Comparison of ENCODE assay signal across 15 cellular contexts in the genomic region with DNA sequence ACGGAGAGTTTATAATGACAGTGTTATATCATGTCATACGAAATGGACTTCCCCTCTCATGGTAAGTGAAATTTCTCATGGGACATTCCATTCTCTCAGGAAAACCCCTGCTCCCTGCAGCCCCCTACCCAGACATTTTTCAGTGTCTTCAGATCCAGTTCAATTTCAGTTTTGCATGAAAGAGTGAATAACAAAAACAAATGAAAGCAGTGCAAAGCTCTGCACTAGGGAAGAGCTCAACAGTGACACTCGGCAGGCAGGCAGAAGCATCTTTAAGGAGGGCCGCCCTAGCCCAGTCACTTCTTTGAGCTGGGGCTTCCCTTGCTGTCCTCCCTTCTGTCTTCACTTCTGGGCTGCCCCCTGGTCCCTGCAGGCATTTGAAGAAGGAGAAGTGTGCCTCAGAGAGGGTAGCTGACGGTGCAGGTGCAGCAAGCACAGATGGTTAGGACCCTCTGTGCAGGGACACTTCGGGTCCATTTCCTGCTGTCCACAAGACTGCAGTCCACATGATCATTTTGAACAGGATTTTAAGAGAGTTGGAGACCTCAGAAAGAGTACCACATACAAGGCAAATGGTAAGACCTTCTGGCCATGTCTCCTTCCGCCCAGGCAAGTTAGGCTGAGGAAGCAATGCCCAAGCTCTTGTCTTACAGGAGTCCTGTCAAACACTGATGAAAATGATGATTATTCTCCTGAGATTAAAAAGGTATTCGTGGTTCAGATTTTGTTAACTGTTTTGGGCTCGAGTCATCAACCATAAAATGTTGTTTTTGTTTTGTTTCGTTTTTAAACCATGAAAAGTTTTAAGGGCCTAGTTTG. TPM values are rescaled to one million over a fixed set of nuclear protein-coding genes. Genes with fewer than 3 reads are reported as not detected.
A peak's percentile ranks its signal among the peaks of the same experiment; 100 is the strongest.
DNase-seq lines count a peak whose midpoint lies in the region; ATAC-seq, FAIRE-seq and TF ChIP-seq lines count a peak whose summit lies in the region.
"Had no signal": no experiment of that assay in that cellular context is flagged by ENCODE, and none has a peak within 500 bp of the region (broad histone marks: within the 10 kb centered on the region; RNA-seq: fewer than 3 reads in every experiment).

No MANE protein-coding gene starts in this region.

- H2AFZ ChIP-seq in K562 (ENCODE audit: low read depth, low read length) (no peak overlapping the region), HepG2 (ENCODE audit: low read length) (no peak overlapping the region)

- BruUV-seq in K562 (replicated peaks; lab: Mats Ljungman, UMichigan) = no TSS peak
- BruUV-seq in HepG2 (replicated peaks; lab: Mats Ljungman, UMichigan) = no TSS peak

- H3K79me2 ChIP-seq in K562 (ENCODE audit: control insufficient read depth, insufficient read depth, low read length) = no peaks in the 10 kb centered on the region
- H3K79me2 ChIP-seq in HepG2 (ENCODE audit: insufficient read depth, low read length) = no peaks in the 10 kb centered on the region

- intact Hi-C loops in K562 (cut with micrococcal nuclease) (no loop called here), HepG2 (cut with micrococcal nuclease; ENCODE audit: unreplicated experiment) (no loop called here)

- H3K4me3 ChIP-seq in GM12865 (ENCODE audit: low read depth, low read length) = peak overlapping the region; percentile 31
- no peak overlapping the region for H3K4me3 ChIP-seq in K562
- H3K4me3 ChIP-seq in HepG2 (replicated peaks in 1 of 3; ENCODE audit: insufficient read depth in 1 of 3, low read depth in 2 of 3, low read length in 3 of 3) = no peak overlapping the region
- H3K4me3 ChIP-seq: right lobe of liver had no signal

- POLR2A ChIA-PET in K562 (lab: Yijun Ruan, JAX) = interaction anchor here (0.5 kb wide), 1 partner anchor 20 kb away, joined by 3 read pairs; no protein-coding TSS in a partner anchor
- POLR2A ChIA-PET in HepG2 (lab: Yijun Ruan, JAX) = no interaction called here

- 1% methylated on average over 10 of the region's 10 CpGs for WGBS in K562 (ENCODE audit: insufficient coverage, low coverage, missing lambda C conversion rate)
- 34% methylated on average over 10 of the region's 10 CpGs for WGBS in HepG2 (ENCODE audit: low lambda C conversion rate)

- H3K4me2 ChIP-seq in K562 (ENCODE audit: insufficient read depth, low read length) = no peak overlapping the region
- H3K4me2 ChIP-seq in HepG2 (ENCODE audit: low read depth, low read length) = no peak overlapping the region

- TF ChIP-seq EP300 in K562 (IDR thresholded peaks at IDR 0.05; ENCODE audit: low read length) = no peak
- no peak for TF ChIP-seq EP300 in HepG2 (IDR thresholded peaks at IDR 0.05; ENCODE audit: low read depth in 2 of 2, low read length in 2 of 2)
- TF ChIP-seq EP300 in HepG2 (CRISPR knock-in tag; IDR thresholded peaks at IDR 0.05; ENCODE audit: borderline replicate concordance) = no peak

- H3K9me3 ChIP-seq in K562 (replicated peaks; ENCODE audit: control insufficient read depth, insufficient read depth, low read depth, low read length) (no peaks in the 10 kb centered on the region), HepG2 (ENCODE audit: low read length) (no peaks in the 10 kb centered on the region)
- H3K9me3 ChIP-seq: right lobe of liver had no signal

- peak; percentile 20 for ATAC-seq in HG02759 (IDR thresholded peaks at IDR 0.05; ENCODE audit: unreplicated experiment)
- ATAC-seq in K562 = no peak
- no peak for ATAC-seq in HepG2
- ATAC-seq: right lobe of liver had no signal

- H3K9me1 ChIP-seq in K562 (ENCODE audit: control insufficient read depth, insufficient read depth, low read length) = no peaks in the 10 kb centered on the region

- H3K4me1 ChIP-seq in K562 (replicated peaks in 1 of 2; ENCODE audit: control insufficient read depth in 2 of 2, insufficient read depth in 2 of 2, low read length in 2 of 2) (peaks cover 5 to 6% of the 10 kb centered on the region in 2 experiments; a peak in 4 of 5 replicates), HepG2 (ENCODE audit: insufficient read depth, low read length) (peaks cover 7% of the 10 kb centered on the region)

- TF ChIP-seq RAD21 in K562 (CRISPR knock-in tag; conservative IDR thresholded peaks at IDR 0.05 in 1 of 2, IDR thresholded peaks at IDR 0.05 in 1 of 2) = no peak
- no peak for TF ChIP-seq RAD21 in HepG2 (CRISPR knock-in tag; IDR thresholded peaks at IDR 0.05)

- H3K9ac ChIP-seq in K562 (ENCODE audit: insufficient read depth in 1 of 2, low read depth in 2 of 2, low read length in 2 of 2) (no peak overlapping the region), HepG2 (ENCODE audit: insufficient read depth, low read depth, low read length) (no peak overlapping the region)

- H4K20me1 ChIP-seq in K562 (replicated peaks; ENCODE audit: control insufficient read depth, insufficient read depth, low read length) (no peaks in the 10 kb centered on the region), HepG2 (ENCODE audit: insufficient read depth, low read length) (no peaks in the 10 kb centered on the region)

- peak; percentile 9 for DNase-seq in AG20443 (ENCODE audit: low spot score)
- DNase-seq in GM12865 (ENCODE audit: low read depth) = peak; percentile 68
- DNase-seq in K562 (ENCODE audit: extremely low read depth in 1 of 4, low spot score in 3 of 4) = no peak
- no peak for DNase-seq in NCI-H146 treated with DMSO at 0.1 percent for 48 hours (lab: John Stamatoyannopoulos, UW; ENCODE audit: unreplicated experiment)
- no peak for DNase-seq in HepG2 (ENCODE audit: low spot score)
- no peak for DNase-seq in NCI-H510A treated with DMSO at 0.1 percent for 48 hours (lab: John Stamatoyannopoulos, UW)
- DNase-seq in activated effector memory CD4-positive, alpha-beta T cell treated with anti-CD3 and anti-CD28 coated beads, Interleukin-2, amount 50 U/mL, for 16 hours = no peak
- DNase-seq: activated T-cell treated with anti-CD3 and anti-CD28 coated beads, Interleukin-2, amount 50 U/mL, for 48 hours; amygdala; kidney; NCI-H1436; NCI-H345; right lobe of liver; SIG-M5 had no signal

- CTCF ChIA-PET in K562 (lab: Yijun Ruan, JAX; ENCODE audit: low intra/inter-chr PET ratio) = no interaction called here
- CTCF ChIA-PET in HepG2 (lab: Yijun Ruan, JAX; ENCODE audit: low intra/inter-chr PET ratio, low total read pairs) = no interaction called here

- FAIRE-seq in K562 (lab: Jason Lieb, UNC) (no peak), HepG2 (lab: Jason Lieb, UNC) (no peak)
- FAIRE-seq: kidney had no signal

- no peak overlapping the region for H3K27ac ChIP-seq in K562 (ENCODE audit: extremely low read depth, low read depth, low read length)
- no peak overlapping the region for H3K27ac ChIP-seq in HepG2 (ENCODE audit: extremely low read length, insufficient read depth, low read length)
- H3K27ac ChIP-seq: right lobe of liver had no signal

- H3K27me3 ChIP-seq in K562 (ENCODE audit: control insufficient read depth in 2 of 2, insufficient read depth in 2 of 2, low read length in 2 of 2) (peaks cover 35 to 44% of the 10 kb centered on the region in 2 experiments), HepG2 (ENCODE audit: control insufficient read depth in 1 of 2, insufficient read depth in 2 of 2, low read length in 2 of 2) (peaks cover 0 to 35% of the 10 kb centered on the region in 2 experiments)
- H3K27me3 ChIP-seq: right lobe of liver had no signal

- no peak for TF ChIP-seq CTCF in GM12865 (IDR thresholded peaks at IDR 0.05; ENCODE audit: insufficient read depth, low read depth, low read length, missing control alignments)
- no peak for TF ChIP-seq CTCF in K562 (IDR thresholded peaks at IDR 0.05 in 2 of 3, conservative IDR thresholded peaks at IDR 0.05 in 1 of 3; ENCODE audit: insufficient read depth in 2 of 3, low read depth in 1 of 3, low read length in 3 of 3)
- TF ChIP-seq CTCF in HepG2 (CRISPR knock-in tag; IDR thresholded peaks at IDR 0.05) = no peak

- TF ChIP-seq POLR2A in K562 (conservative IDR thresholded peaks at IDR 0.05) (no peak), HepG2 (IDR thresholded peaks at IDR 0.05; ENCODE audit: insufficient read depth in 1 of 2, low read depth in 2 of 2, low read length in 2 of 2) (no peak)

- in situ Hi-C loops in K562 (cut with MboI) (no loop called here), HepG2 (cut with HindIII; ENCODE audit: extremely low pct_ligation_motif_present, low pct_unique_long_range_greater_than_20kb) (no loop called here)

- H3K36me3 ChIP-seq in K562 (ENCODE audit: control insufficient read depth, insufficient read depth, low read length) = no peaks in the 10 kb centered on the region
- no peaks in the 10 kb centered on the region for H3K36me3 ChIP-seq in HepG2 (replicated peaks in 1 of 2; ENCODE audit: control insufficient read depth in 1 of 2, insufficient read depth in 2 of 2, low read length in 2 of 2)
- H3K36me3 ChIP-seq: right lobe of liver had no signal

RNA-seq across cellular contexts. Expression of a gene that starts 5.4 kb away (rescaled TPM):
- total RNA-seq in K562 (2011; cell fraction: chromatin; rRNA removed; ENCODE audit: low replicate concordance) = 24.8 and 31.0 TPM in 2 replicates
- total RNA-seq in K562 (2011; cell fraction: nucleolus; rRNA removed) = 15.9 and 18.3 TPM in 2 replicates
- 24.7 and 35.4 TPM in 2 replicates for total RNA-seq in K562 (2011; cell fraction: nucleoplasm; rRNA removed)
- total RNA-seq in K562 (2014; rRNA removed) = 11.8 and 14.0 TPM in 2 replicates
- 10.3 and 12.3 TPM in 2 replicates for total RNA-seq in K562 (2014; rRNA removed; fragmentation: Illumina TruSeq; extraction: Trizol)
- total RNA-seq in K562 (2015; rRNA removed; fragmentation: Illumina TruSeq; extraction: Trizol) = 10.0 TPM in 2 replicates
- total RNA-seq in K562 (2021) = 19.4 TPM in 2 replicates
- 10.4 and 14.3 TPM in 2 replicates for polyA plus RNA-seq in K562 (2011; rRNA removed)
- polyA plus RNA-seq in K562 (2011; cell fraction: cytosol; rRNA removed) = 9.5 and 14.9 TPM in 2 replicates
- polyA plus RNA-seq in K562 (2011; cell fraction: nucleus; rRNA removed) = 50.7 and 53.8 TPM in 2 replicates
- 16.9 and 37.3 TPM in 2 replicates for polyA plus RNA-seq in K562 (2012)
- 13.8 and 14.4 TPM in 2 replicates for polyA plus RNA-seq in K562 (2014; fragmentation: Illumina TruSeq; extraction: Trizol)
- 1 to 10 TPM; 9.3 to 9.6 TPM for polyA plus RNA-seq in K562 (2014; fragmentation: Nextera tagmentation; extraction: Ambion mirVana)
- polyA plus RNA-seq in K562 (2014; rRNA removed) = 14.7 and 17.5 TPM in 2 replicates
- polyA minus RNA-seq in K562 (2011; rRNA and poly(A)+ RNA removed) = 7.9 and 8.9 TPM in 2 replicates
- 5.4 and 9.0 TPM in 2 replicates for polyA minus RNA-seq in K562 (2011; cell fraction: cytosol; rRNA and poly(A)+ RNA removed)
- polyA minus RNA-seq in K562 (2011; cell fraction: nucleus; rRNA and poly(A)+ RNA removed) = 10.0 and 16.2 TPM in 2 replicates
- total RNA-seq in HepG2 (2016; rRNA removed; fragmentation: Illumina TruSeq; extraction: Trizol) = 29.1 and 32.8 TPM in 2 replicates
- total RNA-seq in HepG2 (2016; cell fraction: cytosol; rRNA removed; fragmentation: Illumina TruSeq; extraction: Trizol; ENCODE audit: low read depth) = 22.6 TPM in 2 replicates
- 25.5 and 31.6 TPM in 2 replicates for total RNA-seq in HepG2 (2016; cell fraction: insoluble cytoplasmic fraction; rRNA removed; fragmentation: Illumina TruSeq; extraction: Trizol)
- total RNA-seq in HepG2 (2016; cell fraction: membrane; rRNA removed; fragmentation: Illumina TruSeq; extraction: Trizol) = 56.6 and 61.9 TPM in 2 replicates
- total RNA-seq in HepG2 (2016; cell fraction: nucleus; rRNA removed; fragmentation: Illumina TruSeq; extraction: Trizol) = 32.2 and 39.4 TPM in 2 replicates
- 20.2 and 22.5 TPM in 2 replicates for polyA plus RNA-seq in HepG2 (2011; rRNA removed)
- polyA plus RNA-seq in HepG2 (2011; cell fraction: cytosol; rRNA removed) = 21.7 and 22.6 TPM in 2 replicates
- 114 and 123 TPM in 2 replicates for polyA plus RNA-seq in HepG2 (2011; cell fraction: nucleus; rRNA removed)
- polyA plus RNA-seq in HepG2 (2012) = 26.8 and 53.2 TPM in 2 replicates
- polyA plus RNA-seq in HepG2 (2016; cell fraction: cytosol; fragmentation: Illumina TruSeq; extraction: Trizol; ENCODE audit: low read depth) = 30.2 and 39.2 TPM in 2 replicates
- 30.2 and 36.3 TPM in 2 replicates for polyA plus RNA-seq in HepG2 (2016; cell fraction: insoluble cytoplasmic fraction; fragmentation: Illumina TruSeq; extraction: Trizol; ENCODE audit: low read depth)
- 58.4 and 62.7 TPM in 2 replicates for polyA plus RNA-seq in HepG2 (2016; cell fraction: membrane; fragmentation: Illumina TruSeq; extraction: Trizol; ENCODE audit: low read depth)
- 46.9 and 51.1 TPM in 2 replicates for polyA plus RNA-seq in HepG2 (2016; cell fraction: nucleus; fragmentation: Illumina TruSeq; extraction: Trizol; ENCODE audit: insufficient read depth, low read depth)
- polyA minus RNA-seq in HepG2 (2011; rRNA and poly(A)+ RNA removed; ENCODE audit: low replicate concordance) = 5.3 and 29.0 TPM in 2 replicates
- 5.7 and 8.6 TPM in 2 replicates for polyA minus RNA-seq in HepG2 (2011; cell fraction: cytosol; rRNA and poly(A)+ RNA removed)
- 42.6 and 44.8 TPM in 2 replicates for polyA minus RNA-seq in HepG2 (2011; cell fraction: nucleus; rRNA and poly(A)+ RNA removed)

Comparison
In these comparisons a context has a peak if more than half of its experiments do, and no peak if none do; other contexts are left out.
1. DNase-seq: peak in AG20443 (single experiment) and GM12865 (single experiment); none in K562 (0 of 4), NCI-H146 treated with DMSO at 0.1 percent for 48 hours (single experiment), HepG2 (single experiment), NCI-H510A treated with DMSO at 0.1 percent for 48 hours (single experiment) and activated effector memory CD4-positive, alpha-beta T cell treated with anti-CD3 and anti-CD28 coated beads, Interleukin-2, amount 50 U/mL, for 16 hours (single experiment).